7 cellular contexts compared by ENCODE assay signal in the genomic region with DNA sequence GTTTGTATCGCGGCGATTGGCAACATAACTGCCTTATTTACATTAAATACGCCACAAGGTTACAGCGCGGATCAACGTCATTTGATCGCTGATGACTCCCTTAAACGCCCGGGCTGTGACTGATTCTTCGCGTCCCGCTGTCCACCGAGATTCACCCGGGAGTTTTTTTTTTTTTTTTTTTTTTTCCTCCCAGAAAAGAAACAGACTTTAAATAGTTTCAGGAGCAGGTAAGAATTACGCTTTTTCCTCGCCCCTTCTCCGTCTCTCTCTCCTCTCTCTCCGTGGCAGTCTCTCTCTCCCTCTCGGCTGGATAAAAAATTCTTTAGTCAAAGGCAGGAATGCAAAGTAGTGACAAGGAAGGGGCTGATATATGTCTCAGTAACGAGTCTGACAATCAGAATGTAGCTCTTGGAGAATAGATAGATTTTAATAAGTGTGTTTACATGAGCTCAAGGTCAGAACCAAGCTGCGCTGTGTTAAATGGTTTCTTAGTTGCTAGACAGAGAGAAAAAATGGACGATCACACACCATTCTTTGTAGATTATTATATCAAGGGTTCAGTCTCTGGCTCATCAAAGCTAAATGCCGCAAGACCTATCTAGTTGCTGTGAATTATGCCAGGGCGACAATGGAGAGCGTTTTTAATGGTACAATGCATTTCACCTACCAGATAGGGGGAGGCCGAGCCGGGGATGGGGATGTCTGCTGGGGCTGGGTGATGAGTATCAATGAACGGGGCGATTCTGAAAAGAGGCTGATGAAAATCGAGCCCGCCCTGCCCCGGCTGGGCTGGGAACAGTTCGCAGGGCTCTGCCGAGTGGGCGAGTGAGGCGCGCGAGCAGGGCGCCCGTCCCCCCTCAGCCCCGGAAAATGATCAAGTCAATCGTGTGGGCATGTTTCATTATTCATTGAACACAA.
DNase-seq lines count a peak whose midpoint lies in the region; ATAC-seq and TF ChIP-seq lines count a peak whose summit lies in the region.

No MANE protein-coding gene starts in this region.

- H3K9me2 ChIP-seq in GM23248 (ENCODE audit: insufficient read depth): no peaks in the 10 kb centered on the region

- peaks cover 14% of the 10 kb centered on the region; the same call in 1 of the 2 replicates for H3K4me1 ChIP-seq in GM23248 (ENCODE audit: insufficient read depth)
- peaks cover 52% of the 10 kb centered on the region for H3K4me1 ChIP-seq in left ventricle myocardium inferior
- peaks cover 41% of the 10 kb centered on the region for H3K4me1 ChIP-seq in smooth muscle cell (ENCODE audit: low read depth)

- H3K27ac ChIP-seq in GM23248: no peak overlapping the region
- H3K27ac ChIP-seq in left ventricle myocardium inferior (replicated peaks): no peak overlapping the region
- no peak overlapping the region for H3K27ac ChIP-seq in smooth muscle cell (ENCODE audit: low read depth)

- peak overlapping the region; percentile 76 for H3K4me3 ChIP-seq in GM23248
- H3K4me3 ChIP-seq in left ventricle myocardium inferior: peak overlapping the region; percentile 71
- peak overlapping the region; percentile 56 for H3K4me3 ChIP-seq in smooth muscle cell

- in situ Hi-C loops in GM23248 (cut with MboI) (no loop called here), SK-MEL-5 (cut with HindIII; ENCODE audit: low pct_unique_long_range_greater_than_20kb, low sequenced_read_pairs) (no loop called here)

- peak overlapping the region; percentile 80 for H2AFZ ChIP-seq in GM23248
- H2AFZ ChIP-seq in smooth muscle cell (ENCODE audit: low read depth): no peak overlapping the region

- H3K36me3 ChIP-seq in GM23248 (ENCODE audit: low read depth) (no peaks in the 10 kb centered on the region), left ventricle myocardium inferior (no peaks in the 10 kb centered on the region), smooth muscle cell (ENCODE audit: low read depth) (no peaks in the 10 kb centered on the region)

- TF ChIP-seq CTCF in left ventricle myocardium inferior (IDR thresholded peaks at IDR 0.05; ENCODE audit: borderline replicate concordance): no peak
- TF ChIP-seq CTCF in smooth muscle cell (IDR thresholded peaks at IDR 0.05; ENCODE audit: borderline replicate concordance, insufficient read depth, poor library complexity, severe bottlenecking): no peak

- intact Hi-C loops in left ventricle myocardium inferior (cut with micrococcal nuclease): no loop called here

- WGBS in GM23248 (ENCODE audit: low coverage in 1 of 2, low lambda C conversion rate in 2 of 2, missing lambda C conversion rate in 2 of 2), 2 experiments: 3 to 4% methylated on average over 33 to 43 of the region's 43 CpGs
- 5% methylated on average over 43 of the region's 43 CpGs for WGBS in smooth muscle cell (ENCODE audit: low lambda C conversion rate)

- H3K27me3 ChIP-seq in GM23248 (replicated peaks; ENCODE audit: insufficient read depth): peaks cover 13% of the 10 kb centered on the region; the same call in 1 of the 2 replicates
- H3K27me3 ChIP-seq in left ventricle myocardium inferior (ENCODE audit: low read depth): peaks cover 100% of the 10 kb centered on the region
- peaks cover 83% of the 10 kb centered on the region for H3K27me3 ChIP-seq in smooth muscle cell (ENCODE audit: low read depth)

- ATAC-seq in GM21423 (IDR thresholded peaks at IDR 0.05; ENCODE audit: unreplicated experiment): no peak

- H3K9ac ChIP-seq in GM23248 (no peak overlapping the region), smooth muscle cell (ENCODE audit: low read depth) (no peak overlapping the region)

- H3F3A ChIP-seq in GM23248 (ENCODE audit: insufficient read depth) (peaks cover 4% of the 10 kb centered on the region; the same call in 1 of the 2 replicates), smooth muscle cell (ENCODE audit: low read depth) (no peaks in the 10 kb centered on the region)

- H3K4me2 ChIP-seq in GM23248 (ENCODE audit: unreplicated experiment) (peak overlapping the region; percentile 87), smooth muscle cell (peak overlapping the region; percentile 89)

- DNase-seq in GM23248 (peak; percentile 61), SK-MEL-5 (ENCODE audit: low read depth, low spot score) (peak; percentile 26), left ventricle myocardium inferior (no peak), smooth muscle cell (lab: John Stamatoyannopoulos, UW; ENCODE audit: unreplicated experiment) (no peak), NCI-H146 treated with DMSO at 0.1 percent for 48 hours (lab: John Stamatoyannopoulos, UW; ENCODE audit: unreplicated experiment) (no peak), NCI-H1417 (lab: John Stamatoyannopoulos, UW) (no peak)

- no peaks in the 10 kb centered on the region for H4K20me1 ChIP-seq in GM23248 (ENCODE audit: insufficient read depth)
- no peaks in the 10 kb centered on the region for H4K20me1 ChIP-seq in smooth muscle cell (ENCODE audit: low read depth)

- no peaks in the 10 kb centered on the region for H3K79me2 ChIP-seq in GM23248 (ENCODE audit: insufficient read depth)
- H3K79me2 ChIP-seq in smooth muscle cell (ENCODE audit: low read depth): no peaks in the 10 kb centered on the region

- no peaks in the 10 kb centered on the region for H3K9me3 ChIP-seq in GM23248 (ENCODE audit: low read depth)
- H3K9me3 ChIP-seq in left ventricle myocardium inferior (replicated peaks): no peaks in the 10 kb centered on the region
- H3K9me3 ChIP-seq in smooth muscle cell (replicated peaks; ENCODE audit: low read depth): no peaks in the 10 kb centered on the region

Comparison
In these comparisons a context has a peak if more than half of its experiments do, and no peak if none do; other contexts are left out.
1. DNase-seq: peak in GM23248 (single experiment) and SK-MEL-5 (single experiment); none in left ventricle myocardium inferior (single experiment), smooth muscle cell (single experiment), NCI-H146 treated with DMSO at 0.1 percent for 48 hours (single experiment) and NCI-H1417 (0 of 3).
2. Peak in every context shown above with its lines, with median percentiles within 50 percentile points of each other: H3K4me3 ChIP-seq.